15 cellular contexts compared by ENCODE assay signal in the genomic region with DNA sequence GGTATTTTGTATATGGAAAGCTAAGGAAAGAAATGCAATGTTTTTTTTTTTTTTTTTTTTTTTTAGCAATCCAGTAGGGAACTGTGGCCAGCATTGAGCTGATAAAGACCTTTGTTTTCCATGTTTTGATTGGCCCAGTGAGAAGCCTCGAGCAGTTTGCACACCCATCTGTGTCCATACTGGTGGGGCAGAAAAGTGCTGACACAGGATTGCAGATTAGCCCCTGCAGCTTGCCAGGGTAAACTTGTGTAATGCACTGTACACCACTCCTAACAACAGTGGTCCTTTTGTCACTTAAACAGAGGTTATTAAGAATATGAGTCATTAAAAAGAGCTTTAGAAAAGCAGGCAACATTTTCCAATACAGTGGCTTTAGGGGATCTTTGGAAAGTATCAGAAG.
DNase-seq lines count a peak whose midpoint lies in the region; ATAC-seq and TF ChIP-seq lines count a peak whose summit lies in the region.
"Had no signal": no experiment of that assay in that cellular context is flagged by ENCODE, and none has a peak within 500 bp of the region (broad histone marks: within the 10 kb centered on the region; RNA-seq: fewer than 3 reads in every experiment).

No MANE protein-coding gene starts in this region.

- H4K20me1 ChIP-seq in mammary epithelial cell (ENCODE audit: insufficient read depth, low read length) (no peaks in the 10 kb centered on the region), hepatocyte (ENCODE audit: insufficient read depth, poor library complexity, severe bottlenecking) (no peaks in the 10 kb centered on the region)

- DNase-seq in mammary epithelial cell (peak; percentile 44), breast epithelium (ENCODE audit: low spot score in 2 of 2) (no peak), astrocyte of the hippocampus (ENCODE audit: low read depth, low spot score) (peak; percentile 91), hepatocyte (ENCODE audit: low spot score) (peak; percentile 12), stromal cell of bone marrow (ENCODE audit: low read depth) (peak; percentile 49), MG63 (no peak), uterus (no peak)
- DNase-seq: ACHN, GDM1, GOT3, KG1, lower lobe of right lung, NCI-H2029 had no signal

- H3K36me3 ChIP-seq in mammary epithelial cell (ENCODE audit: insufficient read depth, low read length) (no peaks in the 10 kb centered on the region), breast epithelium (no peaks in the 10 kb centered on the region), hepatocyte (replicated peaks; ENCODE audit: insufficient read depth, low read depth) (no peaks in the 10 kb centered on the region), MG63 (no peaks in the 10 kb centered on the region), uterus (no peaks in the 10 kb centered on the region)
- H3K36me3 ChIP-seq: cardiac muscle cell, lower lobe of right lung had no signal

- H3K9me2 ChIP-seq in hepatocyte (replicated peaks; ENCODE audit: insufficient read depth) = no peaks in the 10 kb centered on the region

- no TSS peak for BruUV-seq in mammary epithelial cell (replicated peaks; lab: Mats Ljungman, UMichigan)

- WGBS in mammary epithelial cell (ENCODE audit: low coverage, missing lambda C conversion rate) = 0% methylated on average over 1 of the region's 1 CpG
- WGBS in hepatocyte (ENCODE audit: low lambda C conversion rate, missing lambda C conversion rate) = 20% methylated on average over 1 of the region's 1 CpG

- H3K9me3 ChIP-seq in mammary epithelial cell (replicated peaks; ENCODE audit: insufficient read depth, low read length) (no peaks in the 10 kb centered on the region), breast epithelium (no peaks in the 10 kb centered on the region), hepatocyte (ENCODE audit: low read depth) (no peaks in the 10 kb centered on the region), MG63 (no peaks in the 10 kb centered on the region), uterus (no peaks in the 10 kb centered on the region)
- H3K9me3 ChIP-seq: lower lobe of right lung had no signal

- peak overlapping the region; percentile 60 for H3K27ac ChIP-seq in mammary epithelial cell (ENCODE audit: insufficient read depth, low read depth, low read length)
- H3K27ac ChIP-seq in breast epithelium = no peak overlapping the region
- H3K27ac ChIP-seq in hepatocyte = no peak overlapping the region
- no peak overlapping the region for H3K27ac ChIP-seq in uterus
- H3K27ac ChIP-seq: cardiac muscle cell, lower lobe of right lung had no signal

- H3K4me1 ChIP-seq in mammary epithelial cell (ENCODE audit: insufficient read depth, low read length) = peaks cover 38% of the 10 kb centered on the region
- H3K4me1 ChIP-seq in breast epithelium = no peaks in the 10 kb centered on the region
- no peaks in the 10 kb centered on the region for H3K4me1 ChIP-seq in hepatocyte (ENCODE audit: insufficient read depth)
- no peaks in the 10 kb centered on the region for H3K4me1 ChIP-seq in uterus
- H3K4me1 ChIP-seq: lower lobe of right lung had no signal

- TF ChIP-seq CTCF in mammary epithelial cell (conservative IDR thresholded peaks at IDR 0.05 in 1 of 2, IDR thresholded peaks at IDR 0.05 in 1 of 2; ENCODE audit: extremely low read depth in 1 of 2, insufficient read depth in 1 of 2, low read depth in 1 of 2, low read length in 2 of 2) (no peak), breast epithelium (IDR thresholded peaks at IDR 0.05) (no peak), hepatocyte (IDR thresholded peaks at IDR 0.05; ENCODE audit: poor library complexity) (no peak), uterus (IDR thresholded peaks at IDR 0.05) (no peak)

- dilution Hi-C loops in mammary epithelial cell (cut with HindIII; ENCODE audit: low sequenced_read_pairs) = no loop called here

- TF ChIP-seq POLR2A in breast epithelium (IDR thresholded peaks at IDR 0.05) (no peak), GM18505 (IDR thresholded peaks at IDR 0.05; ENCODE audit: borderline replicate concordance, extremely low read depth, insufficient read depth, insufficient read length) (no peak), uterus (IDR thresholded peaks at IDR 0.05) (no peak)

- H3K4me3 ChIP-seq in mammary epithelial cell (replicated peaks in 1 of 3; ENCODE audit: insufficient read depth in 1 of 3, low read depth in 2 of 3, low read length in 3 of 3) = no peak overlapping the region
- no peak overlapping the region for H3K4me3 ChIP-seq in breast epithelium
- no peak overlapping the region for H3K4me3 ChIP-seq in hepatocyte
- no peak overlapping the region for H3K4me3 ChIP-seq in MG63
- no peak overlapping the region for H3K4me3 ChIP-seq in uterus
- H3K4me3 ChIP-seq: cardiac muscle cell, lower lobe of right lung had no signal

- intact Hi-C loops in mammary epithelial cell (cut with micrococcal nuclease) (no loop called here), breast epithelium (cut with DNase I; ENCODE audit: low total_unique reads) (no loop called here), uterus (cut with DNase I; ENCODE audit: low total_unique reads) (no loop called here)

- H3K27me3 ChIP-seq in mammary epithelial cell (ENCODE audit: insufficient read depth, low read length) = no peaks in the 10 kb centered on the region
- H3K27me3 ChIP-seq in breast epithelium = no peaks in the 10 kb centered on the region
- no peaks in the 10 kb centered on the region for H3K27me3 ChIP-seq in hepatocyte
- no peaks in the 10 kb centered on the region for H3K27me3 ChIP-seq in MG63
- no peaks in the 10 kb centered on the region for H3K27me3 ChIP-seq in uterus
- H3K27me3 ChIP-seq: cardiac muscle cell had no signal

- no peaks in the 10 kb centered on the region for H3K79me2 ChIP-seq in mammary epithelial cell (ENCODE audit: insufficient read depth, low read length)
- H3K79me2 ChIP-seq in hepatocyte = no peaks in the 10 kb centered on the region

- CTCF ChIA-PET in mammary epithelial cell (lab: Charles Lee; ENCODE audit: low non-redundant PET) = interaction anchor here (0.5 kb wide), 1 partner anchor 133 kb away, joined by 3 read pairs; no protein-coding TSS in a partner anchor

- H2AFZ ChIP-seq in mammary epithelial cell (ENCODE audit: low read depth, low read length) = peak overlapping the region; percentile 36
- no peak overlapping the region for H2AFZ ChIP-seq in hepatocyte

- ATAC-seq in GM18505 (IDR thresholded peaks at IDR 0.05; ENCODE audit: unreplicated experiment) = no peak
- ATAC-seq: lower lobe of right lung had no signal

- in situ Hi-C loops in mammary epithelial cell (cut with MboI; ENCODE audit: low sequenced_read_pairs in 2 of 2) = no loop called here

- H3K9ac ChIP-seq in mammary epithelial cell (ENCODE audit: insufficient read depth, low read length) = no peak overlapping the region

- H3K4me2 ChIP-seq in mammary epithelial cell (ENCODE audit: insufficient read depth, low read depth, low read length) = peak overlapping the region; percentile 48
- no peak overlapping the region for H3K4me2 ChIP-seq in hepatocyte

Comparison
In these comparisons a context has a peak if more than half of its experiments do, and no peak if none do; other contexts are left out.
1. DNase-seq: peak in mammary epithelial cell (single experiment), astrocyte of the hippocampus (single experiment), hepatocyte (single experiment) and stromal cell of bone marrow (single experiment); none in breast epithelium (0 of 2), MG63 (single experiment) and uterus (0 of 2).